In genomic region chr12:116152268-116152667, GRCh38 we compare ENCODE assay signal across 12 cellular contexts.
DNase-seq lines count a peak whose midpoint lies in the region; ATAC-seq and TF ChIP-seq lines count a peak whose summit lies in the region.
"Had no signal": no experiment of that assay in that cellular context is flagged by ENCODE, and none has a peak within 500 bp of the region (broad histone marks: within the 10 kb centered on the region; RNA-seq: fewer than 3 reads in every experiment).

No MANE protein-coding gene starts in this region.

- no peaks in the 10 kb centered on the region for H3K9me3 ChIP-seq in CD4-positive, alpha-beta T cell (ENCODE audit: control insufficient read depth, low read length)
- no peaks in the 10 kb centered on the region for H3K9me3 ChIP-seq in OCI-LY3 (ENCODE audit: insufficient read depth, low read length)

- H3K9ac ChIP-seq in OCI-LY3 (ENCODE audit: low read length) = peak overlapping the region; percentile 27

- no peaks in the 10 kb centered on the region for H3K27me3 Mint-ChIP-seq in CD4-positive, alpha-beta T cell

- peak overlapping the region; percentile 58 for H3K4me2 ChIP-seq in OCI-LY3 (ENCODE audit: low read length)

- H3K27me3 ChIP-seq in CD4-positive, alpha-beta T cell (ENCODE audit: control insufficient read depth, insufficient read depth, low read length) = no peaks in the 10 kb centered on the region
- no peaks in the 10 kb centered on the region for H3K27me3 ChIP-seq in OCI-LY3 (ENCODE audit: low read depth, low read length)

- H3K36me3 ChIP-seq in OCI-LY3 (replicated peaks; ENCODE audit: low read depth, low read length) = no peaks in the 10 kb centered on the region

- peaks cover 66% of the 10 kb centered on the region for H3K4me1 Mint-ChIP-seq in CD4-positive, alpha-beta T cell (ENCODE audit: low read depth)

- no peak for DNase-seq in CD4-positive, alpha-beta T cell
- DNase-seq in epithelial cell of esophagus (ENCODE audit: low read depth) = peak; percentile 28
- no peak for DNase-seq in omental fat pad (ENCODE audit: low spot score)
- no peak for DNase-seq in hypothalamus (lab: John Stamatoyannopoulos, UW)
- no peak for DNase-seq in NCI-H82 treated with DMSO at 0.1 percent for 48 hours (lab: John Stamatoyannopoulos, UW; ENCODE audit: unreplicated experiment)
- no peak for DNase-seq in Kasumi-1 (lab: John Stamatoyannopoulos, UW)
- DNase-seq in globus pallidus (ENCODE audit: low spot score) = no peak
- DNase-seq: activated CD4-positive, alpha-beta T cell treated with anti-CD3 and anti-CD28 coated beads for 1 hour; Calu3; effector CD8-positive, alpha-beta T cell; SHP77 had no signal

- POLR2A ChIA-PET in CD4-positive, alpha-beta T cell (lab: Charles Lee) = no interaction called here

- peaks cover 43% of the 10 kb centered on the region for H3K4me1 ChIP-seq in OCI-LY3 (ENCODE audit: low read length)

- no peak overlapping the region for H3K4me3 Mint-ChIP-seq in CD4-positive, alpha-beta T cell

- no peak overlapping the region for H2AFZ ChIP-seq in OCI-LY3 (ENCODE audit: low read depth, low read length)

- no peak for TF ChIP-seq CTCF in CD4-positive, alpha-beta T cell (IDR thresholded peaks at IDR 0.05)
- TF ChIP-seq CTCF in OCI-LY3 (IDR thresholded peaks at IDR 0.05; ENCODE audit: low read depth, low read length) (no peak), epithelial cell of esophagus (IDR thresholded peaks at IDR 0.05; ENCODE audit: insufficient read depth, low read depth, low read length, missing control alignments) (no peak), omental fat pad (IDR thresholded peaks at IDR 0.05) (no peak)

- peak overlapping the region; percentile 9; the same call in 1 of the 2 replicates for H3K4me3 ChIP-seq in OCI-LY3 (ENCODE audit: low read length)
- H3K4me3 ChIP-seq in epithelial cell of esophagus (ENCODE audit: low read length) = no peak overlapping the region

- peaks cover 39% of the 10 kb centered on the region for H4K20me1 ChIP-seq in OCI-LY3 (ENCODE audit: insufficient read depth, low read length)

- peak; percentile 32 for ATAC-seq in CD4-positive, alpha-beta T cell (ENCODE audit: poor library complexity)
- ATAC-seq in omental fat pad (ENCODE audit: low FRiP score) = peak; percentile 30

- H3K79me2 ChIP-seq in OCI-LY3 (ENCODE audit: low read length) = peaks cover 93% of the 10 kb centered on the region

- H3K27ac ChIP-seq in CD4-positive, alpha-beta T cell (ENCODE audit: low read depth, low read length) = no peak overlapping the region
- no peak overlapping the region for H3K27ac ChIP-seq in OCI-LY3 (ENCODE audit: low read length)

- H3K9me3 Mint-ChIP-seq in CD4-positive, alpha-beta T cell = no peaks in the 10 kb centered on the region

- H3K27ac Mint-ChIP-seq in CD4-positive, alpha-beta T cell = no peak overlapping the region

- intact Hi-C loops in CD4-positive, alpha-beta T cell (cut with DNase I, micrococcal nuclease) = no loop called here

- CTCF ChIA-PET in CD4-positive, alpha-beta T cell (lab: Charles Lee) = no interaction called here

- no peaks in the 10 kb centered on the region for H3K36me3 Mint-ChIP-seq in CD4-positive, alpha-beta T cell (ENCODE audit: low read depth)
